ENCODE assay signal across 10 cellular contexts in the genomic region with DNA sequence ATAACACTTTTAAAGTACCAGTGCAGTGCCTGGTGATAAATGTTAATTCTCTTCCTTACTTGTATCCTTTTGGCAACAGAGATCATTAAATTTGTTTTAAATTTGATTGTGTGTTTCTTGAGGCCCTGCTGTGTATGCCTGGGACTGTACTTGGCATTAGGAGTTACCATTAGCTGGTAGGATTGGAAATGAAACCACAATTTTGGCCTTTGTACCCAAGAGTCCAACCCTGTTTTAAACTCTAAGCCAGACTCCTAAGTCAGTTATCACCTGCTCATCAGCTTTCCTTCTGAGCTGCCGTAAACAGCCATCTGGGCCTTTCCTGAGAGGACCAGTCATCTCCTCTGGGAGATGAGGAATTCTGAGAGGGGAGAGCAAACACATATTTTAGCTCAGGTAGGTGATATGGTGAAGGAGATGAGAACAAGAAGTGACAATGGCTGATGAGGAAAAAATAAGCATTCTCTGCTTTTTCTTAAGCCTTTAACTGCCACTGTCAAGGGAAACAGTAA.
DNase-seq lines count a peak whose midpoint lies in the region; ATAC-seq, FAIRE-seq and TF ChIP-seq lines count a peak whose summit lies in the region.
"Had no signal": no experiment of that assay in that cellular context is flagged by ENCODE, and none has a peak within 500 bp of the region (broad histone marks: within the 10 kb centered on the region; RNA-seq: fewer than 3 reads in every experiment).

No MANE protein-coding gene starts in this region.

- H3K4me3 ChIP-seq in cardiac muscle cell (no peak overlapping the region), lower lobe of right lung (no peak overlapping the region), upper lobe of right lung (no peak overlapping the region)

- TF ChIP-seq CTCF in cardiac muscle cell (IDR thresholded peaks at IDR 0.05; ENCODE audit: low read depth, low read length) (no peak), lower lobe of right lung (IDR thresholded peaks at IDR 0.05) (no peak), upper lobe of right lung (IDR thresholded peaks at IDR 0.05) (no peak)

- peaks cover 66% of the 10 kb centered on the region for H3K4me1 ChIP-seq in cardiac muscle cell (ENCODE audit: low read depth)
- H3K4me1 ChIP-seq in lower lobe of right lung: peaks cover 63% of the 10 kb centered on the region
- peaks cover 65% of the 10 kb centered on the region for H3K4me1 ChIP-seq in upper lobe of right lung

- no peaks in the 10 kb centered on the region for H3K9me3 Mint-ChIP-seq in activated naive CD8-positive, alpha-beta T cell treated with anti-CD3 and anti-CD28 coated beads, Interleukin-2, amount 50 U/mL, for 24 hours

- DNase-seq in cardiac muscle cell (ENCODE audit: low read depth in 1 of 2, low spot score in 1 of 2): no peak
- no peak for DNase-seq in Right ventricle myocardium superior
- no peak for DNase-seq in activated naive CD8-positive, alpha-beta T cell treated with anti-CD3 and anti-CD28 coated beads, Interleukin-2, amount 50 U/mL, for 24 hours
- no peak for DNase-seq in lower lobe of right lung
- no peak for DNase-seq in upper lobe of right lung
- no peak for DNase-seq in GM19239 (ENCODE audit: insufficient read length, low spot score)
- no peak for DNase-seq in activated gamma-delta T cell treated with Interleukin-2 at 50 U/mL for 16 hours
- DNase-seq: BE2C, NCI-H510A had no signal

- no peaks in the 10 kb centered on the region for H3K27me3 Mint-ChIP-seq in activated naive CD8-positive, alpha-beta T cell treated with anti-CD3 and anti-CD28 coated beads, Interleukin-2, amount 50 U/mL, for 24 hours

- intact Hi-C loops in Right ventricle myocardium superior (cut with DNase I) (no loop called here), lower lobe of right lung (cut with DNase I) (no loop called here), upper lobe of right lung (cut with DNase I) (no loop called here)

- H3K27ac Mint-ChIP-seq in activated naive CD8-positive, alpha-beta T cell treated with anti-CD3 and anti-CD28 coated beads, Interleukin-2, amount 50 U/mL, for 24 hours: peak overlapping the region; percentile 29

- H3K36me3 ChIP-seq in cardiac muscle cell (no peaks in the 10 kb centered on the region), lower lobe of right lung (no peaks in the 10 kb centered on the region), upper lobe of right lung (no peaks in the 10 kb centered on the region)
- H3K36me3 ChIP-seq: BE2C had no signal

- H3K9me3 ChIP-seq in cardiac muscle cell (ENCODE audit: low read depth) (no peaks in the 10 kb centered on the region), lower lobe of right lung (no peaks in the 10 kb centered on the region), upper lobe of right lung (no peaks in the 10 kb centered on the region)
- H3K9me3 ChIP-seq: BE2C had no signal

- H3K36me3 Mint-ChIP-seq in activated naive CD8-positive, alpha-beta T cell treated with anti-CD3 and anti-CD28 coated beads, Interleukin-2, amount 50 U/mL, for 24 hours (ENCODE audit: low read depth): peaks cover 5% of the 10 kb centered on the region

- H3K27me3 ChIP-seq in cardiac muscle cell (no peaks in the 10 kb centered on the region), lower lobe of right lung (ENCODE audit: low read depth) (no peaks in the 10 kb centered on the region), upper lobe of right lung (no peaks in the 10 kb centered on the region)
- H3K27me3 ChIP-seq: BE2C had no signal

- peaks cover 59% of the 10 kb centered on the region for H3K4me1 Mint-ChIP-seq in activated naive CD8-positive, alpha-beta T cell treated with anti-CD3 and anti-CD28 coated beads, Interleukin-2, amount 50 U/mL, for 24 hours

- no peak overlapping the region for H3K4me3 Mint-ChIP-seq in activated naive CD8-positive, alpha-beta T cell treated with anti-CD3 and anti-CD28 coated beads, Interleukin-2, amount 50 U/mL, for 24 hours

- ATAC-seq in Right ventricle myocardium superior (ENCODE audit: poor library complexity) (no peak), lower lobe of right lung (no peak), upper lobe of right lung (no peak), GM21786 (IDR thresholded peaks at IDR 0.05; ENCODE audit: unreplicated experiment) (no peak)
- no peak for ATAC-seq in activated naive CD8-positive, alpha-beta T cell treated with anti-CD3 and anti-CD28 coated beads, Interleukin-2, amount 50 U/mL, for 24 hours

- H3K27ac ChIP-seq in cardiac muscle cell (peak overlapping the region; percentile 60), lower lobe of right lung (peak overlapping the region; percentile 74), upper lobe of right lung (peak overlapping the region; percentile 52)

- no peak for FAIRE-seq in GM19239 (lab: Jason Lieb, UNC)
